Comparison of ENCODE assay signal across 12 cellular contexts in genomic region chr16:20587645-20588074, GRCh38. TPM values are rescaled to one million over a fixed set of nuclear protein-coding genes. Genes with fewer than 3 reads are reported as not detected.
DNase-seq lines count a peak whose midpoint lies in the region; ATAC-seq and TF ChIP-seq lines count a peak whose summit lies in the region.
"Not testable (repeated sequence)": the region's sequence is repeated elsewhere in the genome, so short reads cannot be mapped to it uniquely, and the experiment has no call there.
"Had no signal": no experiment of that assay in that cellular context is flagged by ENCODE, and none has a peak within 500 bp of the region (broad histone marks: within the 10 kb centered on the region; RNA-seq: fewer than 3 reads in every experiment).

No MANE protein-coding gene starts in this region.

- TF ChIP-seq CTCF in left ventricle myocardium inferior (IDR thresholded peaks at IDR 0.05; ENCODE audit: borderline replicate concordance); left lung (IDR thresholded peaks at IDR 0.05); nephron (IDR thresholded peaks at IDR 0.05; ENCODE audit: unreplicated experiment in 3 of 3); suprapubic skin (IDR thresholded peaks at IDR 0.05): not testable (repeated sequence)

- H3K27ac Mint-ChIP-seq in nephron, result peak overlapping the region; percentile 75 to 95 (median 92)

- H3K4me1 ChIP-seq in left ventricle myocardium inferior; left lung; rectal smooth muscle tissue (ENCODE audit: control insufficient read depth, insufficient read depth, low read length); suprapubic skin: not testable (repeated sequence)

- TF ChIP-seq EP300 in suprapubic skin (IDR thresholded peaks at IDR 0.05), result peak; percentile 93

- intact Hi-C loops in left ventricle myocardium inferior (cut with micrococcal nuclease); left lung (cut with DNase I): not testable (repeated sequence)

- not testable (repeated sequence) for H3K4me3 Mint-ChIP-seq in nephron

- not testable (repeated sequence) for H3K4me1 Mint-ChIP-seq in nephron

- H3K9me3 Mint-ChIP-seq in nephron, result not testable (repeated sequence)

- not testable (repeated sequence) for H3K9me3 ChIP-seq in left ventricle myocardium inferior (replicated peaks); left lung; suprapubic skin

- not testable (repeated sequence) for H3K4me3 ChIP-seq in left ventricle myocardium inferior; left lung; rectal smooth muscle tissue (ENCODE audit: low read length); suprapubic skin

- peak; percentile 61 for ATAC-seq in left lung

- not testable (repeated sequence) for H3K27me3 ChIP-seq in left ventricle myocardium inferior (ENCODE audit: low read depth); left lung; rectal smooth muscle tissue (ENCODE audit: control insufficient read depth, insufficient read depth, low read length); suprapubic skin

- H3K27me3 Mint-ChIP-seq in nephron (ENCODE audit: low read depth), result not testable (repeated sequence)

- WGBS in suprapubic skin, result 25% methylated on average over 1 of the region's 2 CpGs

- not testable (repeated sequence) for TF ChIP-seq POLR2A in suprapubic skin (IDR thresholded peaks at IDR 0.05)

- H3K36me3 Mint-ChIP-seq in nephron (ENCODE audit: low read depth), result not testable (repeated sequence)

- H3K36me3 ChIP-seq in left ventricle myocardium inferior; left lung; rectal smooth muscle tissue (ENCODE audit: control insufficient read depth, insufficient read depth, low read length); suprapubic skin: not testable (repeated sequence)

- H3K27ac ChIP-seq in left ventricle myocardium inferior (replicated peaks) (peak overlapping the region; percentile 48), rectal smooth muscle tissue (ENCODE audit: low read depth, low read length) (peak overlapping the region; percentile 51)
- H3K27ac ChIP-seq in left lung, suprapubic skin: not testable (repeated sequence)

- peak; percentile 37 for DNase-seq in NCI-H2029 treated with DMSO at 0.1 percent for 48 hours (lab: John Stamatoyannopoulos, UW)
- peak; percentile 11 for DNase-seq in dedifferentiated amniotic fluid mesenchymal stem cell (ENCODE audit: extremely low spot score)
- peak; percentile 25 for DNase-seq in left ventricle myocardium inferior
- DNase-seq in left lung, result not testable (repeated sequence)
- DNase-seq in suprapubic skin (ENCODE audit: low spot score in 2 of 2), result peak in 1 of 2 donors; percentile 66
- DNase-seq in ureter (ENCODE audit: low spot score), result peak; percentile 49

- H3K9ac ChIP-seq in rectal smooth muscle tissue (ENCODE audit: low read length), result not testable (repeated sequence)

RNA-seq across cellular contexts. Expression of gene ACSM2B, which starts 11.5 kb away (rescaled TPM):
- total RNA-seq in left ventricle myocardium inferior (not detected), left lung (not detected), suprapubic skin (under 1 TPM in 1 of 4 donors, not detected in 3; 0.32 TPM), ureter (not detected)
- total RNA-seq: CD4-positive, alpha-beta memory T cell; LHCN-M2; NCI-H460; Peyer's patch had no signal
